1 cellular context compared by ENCODE assay signal in genomic region chr10:4974400-4974799, GRCh38. TPM values are rescaled to one million over a fixed set of nuclear protein-coding genes. Genes with fewer than 3 reads are reported as not detected.
"Had no signal": no experiment of that assay in that cellular context is flagged by ENCODE, and none has a peak within 500 bp of the region (broad histone marks: within the 10 kb centered on the region; RNA-seq: fewer than 3 reads in every experiment).

No MANE protein-coding gene starts in this region.

RNA-seq across cellular contexts. Expression of gene AKR1C1, which starts 11.2 kb away (rescaled TPM):
- polyA plus RNA-seq: IgD-negative memory B cell had no signal

RNA-seq across cellular contexts. Expression of gene AKR1C2, which starts 29.3 kb away (rescaled TPM):
- polyA plus RNA-seq: IgD-negative memory B cell had no signal
